1 cellular context compared by ENCODE assay signal in genomic region chr9:91817493-91818225, GRCh38.
TF ChIP-seq lines count a peak whose summit lies in the region.

No MANE protein-coding gene starts in this region.

TF ChIP-seq in HEK293, 187 proteins besides CTCF, POLR2A, EP300 and RAD21 (continued from another document):
- no peak for TF ChIP-seq ZNF26 (tag by site-specific recombination; IDR thresholded peaks at IDR 0.05)
- TF ChIP-seq ZBTB17 (tag by site-specific recombination; IDR thresholded peaks at IDR 0.05), result peak; percentile 45
- no peak for TF ChIP-seq KLF16 (tag by site-specific recombination; IDR thresholded peaks at IDR 0.05)
- TF ChIP-seq ZNF777 (tag by site-specific recombination; IDR thresholded peaks at IDR 0.05; ENCODE audit: borderline replicate concordance), result no peak
- TF ChIP-seq, protein P1, sequence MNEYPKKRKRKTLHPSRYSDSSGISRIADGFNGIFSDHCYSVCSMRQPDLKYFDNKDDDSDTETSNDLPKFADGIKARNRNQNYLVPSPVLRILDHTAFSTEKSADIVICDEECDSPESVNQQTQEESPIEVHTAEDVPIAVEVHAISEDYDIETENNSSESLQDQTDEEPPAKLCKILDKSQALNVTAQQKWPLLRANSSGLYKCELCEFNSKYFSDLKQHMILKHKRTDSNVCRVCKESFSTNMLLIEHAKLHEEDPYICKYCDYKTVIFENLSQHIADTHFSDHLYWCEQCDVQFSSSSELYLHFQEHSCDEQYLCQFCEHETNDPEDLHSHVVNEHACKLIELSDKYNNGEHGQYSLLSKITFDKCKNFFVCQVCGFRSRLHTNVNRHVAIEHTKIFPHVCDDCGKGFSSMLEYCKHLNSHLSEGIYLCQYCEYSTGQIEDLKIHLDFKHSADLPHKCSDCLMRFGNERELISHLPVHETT (tag by site-specific recombination; IDR thresholded peaks at IDR 0.05), result no peak
- TF ChIP-seq GFI1B (tag by site-specific recombination; IDR thresholded peaks at IDR 0.05), result peak; percentile 29; the same call in 1 of the 2 replicates
- TF ChIP-seq, protein P2, sequence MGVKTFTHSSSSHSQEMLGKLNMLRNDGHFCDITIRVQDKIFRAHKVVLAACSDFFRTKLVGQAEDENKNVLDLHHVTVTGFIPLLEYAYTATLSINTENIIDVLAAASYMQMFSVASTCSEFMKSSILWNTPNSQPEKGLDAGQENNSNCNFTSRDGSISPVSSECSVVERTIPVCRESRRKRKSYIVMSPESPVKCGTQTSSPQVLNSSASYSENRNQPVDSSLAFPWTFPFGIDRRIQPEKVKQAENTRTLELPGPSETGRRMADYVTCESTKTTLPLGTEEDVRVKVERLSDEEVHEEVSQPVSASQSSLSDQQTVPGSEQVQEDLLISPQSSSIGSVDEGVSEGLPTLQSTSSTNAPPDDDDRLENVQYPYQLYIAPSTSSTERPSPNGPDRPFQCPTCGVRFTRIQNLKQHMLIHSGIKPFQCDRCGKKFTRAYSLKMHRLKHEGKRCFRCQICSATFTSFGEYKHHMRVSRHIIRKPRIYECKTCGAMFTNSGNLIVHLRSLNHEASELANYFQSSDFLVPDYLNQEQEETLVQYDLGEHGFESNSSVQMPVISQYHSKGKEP (tag by site-specific recombination; IDR thresholded peaks at IDR 0.05), result peak; percentile 31; the same call in 1 of the 2 replicates
- no peak for TF ChIP-seq ZNF223 (tag by site-specific recombination; IDR thresholded peaks at IDR 0.05)
- TF ChIP-seq, protein P3, sequence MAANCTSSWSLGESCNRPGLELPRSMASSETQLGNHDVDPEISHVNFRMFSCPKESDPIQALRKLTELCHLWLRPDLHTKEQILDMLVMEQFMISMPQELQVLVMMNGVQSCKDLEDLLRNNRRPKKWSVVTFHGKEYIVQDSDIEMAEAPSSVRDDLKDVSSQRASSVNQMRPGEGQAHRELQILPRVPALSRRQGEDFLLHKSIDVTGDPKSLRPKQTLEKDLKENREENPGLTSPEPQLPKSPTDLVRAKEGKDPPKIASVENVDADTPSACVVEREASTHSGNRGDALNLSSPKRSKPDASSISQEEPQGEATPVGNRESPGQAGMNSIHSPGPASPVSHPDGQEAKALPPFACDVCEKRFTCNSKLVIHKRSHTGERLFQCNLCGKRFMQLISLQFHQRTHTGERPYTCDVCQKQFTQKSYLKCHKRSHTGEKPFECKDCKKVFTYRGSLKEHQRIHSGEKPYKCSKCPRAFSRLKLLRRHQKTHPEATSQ (tag by site-specific recombination; IDR thresholded peaks at IDR 0.05), result no peak
- peak; percentile 86 for TF ChIP-seq PRDM6 (tag by site-specific recombination; IDR thresholded peaks at IDR 0.05)
- 0 out of 2 replicates have a peak, but pooled peaks have one; percentile 40 for TF ChIP-seq ZNF629 (tag by site-specific recombination; IDR thresholded peaks at IDR 0.05)
- no peak for TF ChIP-seq ZNF561 (tag by site-specific recombination; IDR thresholded peaks at IDR 0.05; ENCODE audit: borderline replicate concordance)
- peak; percentile 46 for TF ChIP-seq FEZF1 (tag by site-specific recombination; IDR thresholded peaks at IDR 0.05)
- no peak for TF ChIP-seq ZBTB1 (tag by site-specific recombination; IDR thresholded peaks at IDR 0.05)
- TF ChIP-seq ZNF335 (tag by site-specific recombination; conservative IDR thresholded peaks at IDR 0.05), result peak; percentile 84
- no peak for TF ChIP-seq HOXD13 (CRISPR knock-in tag; IDR thresholded peaks at IDR 0.05; ENCODE audit: borderline replicate concordance)
- no peak for TF ChIP-seq KLF17 (tag by site-specific recombination; IDR thresholded peaks at IDR 0.05)
- no peak for TF ChIP-seq ZNF311 (tag by site-specific recombination; IDR thresholded peaks at IDR 0.05; ENCODE audit: borderline replicate concordance)
- no peak for TF ChIP-seq ZNF2 (tag by site-specific recombination; IDR thresholded peaks at IDR 0.05)
- TF ChIP-seq YY2 (tag by site-specific recombination; IDR thresholded peaks at IDR 0.05), result no peak
- TF ChIP-seq ZXDB (tag by site-specific recombination; IDR thresholded peaks at IDR 0.05), result peak; percentile 31
- TF ChIP-seq, protein P4, sequence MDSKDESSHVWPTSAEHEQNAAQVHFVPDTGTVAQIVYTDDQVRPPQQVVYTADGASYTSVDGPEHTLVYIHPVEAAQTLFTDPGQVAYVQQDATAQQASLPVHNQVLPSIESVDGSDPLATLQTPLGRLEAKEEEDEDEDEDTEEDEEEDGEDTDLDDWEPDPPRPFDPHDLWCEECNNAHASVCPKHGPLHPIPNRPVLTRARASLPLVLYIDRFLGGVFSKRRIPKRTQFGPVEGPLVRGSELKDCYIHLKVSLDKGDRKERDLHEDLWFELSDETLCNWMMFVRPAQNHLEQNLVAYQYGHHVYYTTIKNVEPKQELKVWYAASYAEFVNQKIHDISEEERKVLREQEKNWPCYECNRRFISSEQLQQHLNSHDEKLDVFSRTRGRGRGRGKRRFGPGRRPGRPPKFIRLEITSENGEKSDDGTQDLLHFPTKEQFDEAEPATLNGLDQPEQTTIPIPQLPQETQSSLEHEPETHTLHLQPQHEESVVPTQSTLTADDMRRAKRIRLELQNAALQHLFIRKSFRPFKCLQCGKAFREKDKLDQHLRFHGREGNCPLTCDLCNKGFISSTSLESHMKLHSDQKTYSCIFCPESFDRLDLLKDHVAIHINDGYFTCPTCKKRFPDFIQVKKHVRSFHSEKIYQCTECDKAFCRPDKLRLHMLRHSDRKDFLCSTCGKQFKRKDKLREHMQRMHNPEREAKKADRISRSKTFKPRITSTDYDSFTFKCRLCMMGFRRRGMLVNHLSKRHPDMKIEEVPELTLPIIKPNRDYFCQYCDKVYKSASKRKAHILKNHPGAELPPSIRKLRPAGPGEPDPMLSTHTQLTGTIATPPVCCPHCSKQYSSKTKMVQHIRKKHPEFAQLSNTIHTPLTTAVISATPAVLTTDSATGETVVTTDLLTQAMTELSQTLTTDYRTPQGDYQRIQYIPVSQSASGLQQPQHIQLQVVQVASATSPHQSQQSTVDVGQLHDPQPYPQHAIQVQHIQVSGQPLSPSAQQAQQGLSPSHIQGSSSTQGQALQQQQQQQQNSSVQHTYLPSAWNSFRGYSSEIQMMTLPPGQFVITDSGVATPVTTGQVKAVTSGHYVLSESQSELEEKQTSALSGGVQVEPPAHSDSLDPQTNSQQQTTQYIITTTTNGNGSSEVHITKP (tag by site-specific recombination; IDR thresholded peaks at IDR 0.05), result peak; percentile 24; the same call in 1 of the 2 replicates
- peak; percentile 75 for TF ChIP-seq SP7 (tag by site-specific recombination; IDR thresholded peaks at IDR 0.05)
- TF ChIP-seq ZNF830 (tag by site-specific recombination; IDR thresholded peaks at IDR 0.05; ENCODE audit: low read depth), result no peak
- no peak for TF ChIP-seq ZNF121 (tag by site-specific recombination; IDR thresholded peaks at IDR 0.05)
- no peak for TF ChIP-seq ZNF239 (tag by site-specific recombination; IDR thresholded peaks at IDR 0.05)
- TF ChIP-seq, protein P5, sequence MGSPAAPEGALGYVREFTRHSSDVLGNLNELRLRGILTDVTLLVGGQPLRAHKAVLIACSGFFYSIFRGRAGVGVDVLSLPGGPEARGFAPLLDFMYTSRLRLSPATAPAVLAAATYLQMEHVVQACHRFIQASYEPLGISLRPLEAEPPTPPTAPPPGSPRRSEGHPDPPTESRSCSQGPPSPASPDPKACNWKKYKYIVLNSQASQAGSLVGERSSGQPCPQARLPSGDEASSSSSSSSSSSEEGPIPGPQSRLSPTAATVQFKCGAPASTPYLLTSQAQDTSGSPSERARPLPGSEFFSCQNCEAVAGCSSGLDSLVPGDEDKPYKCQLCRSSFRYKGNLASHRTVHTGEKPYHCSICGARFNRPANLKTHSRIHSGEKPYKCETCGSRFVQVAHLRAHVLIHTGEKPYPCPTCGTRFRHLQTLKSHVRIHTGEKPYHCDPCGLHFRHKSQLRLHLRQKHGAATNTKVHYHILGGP (tag by site-specific recombination; IDR thresholded peaks at IDR 0.05), result peak; percentile 84
- no peak for TF ChIP-seq ZNF19 (tag by site-specific recombination; IDR thresholded peaks at IDR 0.05; ENCODE audit: low read depth)
- TF ChIP-seq ZEB2 (tag by site-specific recombination; IDR thresholded peaks at IDR 0.05), result 0 out of 2 replicates have a peak, but pooled peaks have one; percentile 35
- TF ChIP-seq, protein P6, sequence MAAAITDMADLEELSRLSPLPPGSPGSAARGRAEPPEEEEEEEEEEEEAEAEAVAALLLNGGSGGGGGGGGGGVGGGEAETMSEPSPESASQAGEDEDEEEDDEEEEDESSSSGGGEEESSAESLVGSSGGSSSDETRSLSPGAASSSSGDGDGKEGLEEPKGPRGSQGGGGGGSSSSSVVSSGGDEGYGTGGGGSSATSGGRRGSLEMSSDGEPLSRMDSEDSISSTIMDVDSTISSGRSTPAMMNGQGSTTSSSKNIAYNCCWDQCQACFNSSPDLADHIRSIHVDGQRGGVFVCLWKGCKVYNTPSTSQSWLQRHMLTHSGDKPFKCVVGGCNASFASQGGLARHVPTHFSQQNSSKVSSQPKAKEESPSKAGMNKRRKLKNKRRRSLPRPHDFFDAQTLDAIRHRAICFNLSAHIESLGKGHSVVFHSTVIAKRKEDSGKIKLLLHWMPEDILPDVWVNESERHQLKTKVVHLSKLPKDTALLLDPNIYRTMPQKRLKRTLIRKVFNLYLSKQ (tag by site-specific recombination; IDR thresholded peaks at IDR 0.05; ENCODE audit: borderline replicate concordance), result no peak
- peak; percentile 50 for TF ChIP-seq PRDM1 (tag by site-specific recombination; IDR thresholded peaks at IDR 0.05)
